13 cellular contexts compared by ENCODE assay signal in the genomic region with DNA sequence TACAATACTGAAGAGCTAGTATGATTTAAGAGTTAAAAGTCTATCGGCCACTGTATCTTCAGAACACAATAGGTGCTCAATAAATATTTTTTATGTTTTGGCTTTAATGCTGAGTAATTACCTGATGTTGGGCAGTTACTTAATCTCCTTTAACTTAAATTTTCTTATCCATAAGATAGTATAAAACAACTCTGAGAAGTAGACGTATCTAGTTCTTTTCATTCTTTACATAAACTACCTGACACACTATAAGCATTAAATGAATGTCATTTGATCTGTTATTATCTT.
"Had no signal": no experiment of that assay in that cellular context is flagged by ENCODE, and none has a peak within 500 bp of the region (broad histone marks: within the 10 kb centered on the region; RNA-seq: fewer than 3 reads in every experiment).

No MANE protein-coding gene starts in this region.

- H3K4me3 ChIP-seq: left lung, ovary, skin epidermis, uterus had no signal

- H3K4me3 Mint-ChIP-seq: activated naive CD8-positive, alpha-beta T cell; nephron; T-helper 2 cell treated with Interferon-gamma antibody and Interleukin-4, amounts not matched to agents 5 μg/mL and 100 μg/mL, for 36 hours had no signal

- H3K27me3 Mint-ChIP-seq: activated naive CD8-positive, alpha-beta T cell had no signal

- DNase-seq: activated CD4-positive, alpha-beta T cell treated with anti-CD3 and anti-CD28 coated beads, Interleukin-2, amount 50 U/mL, for 4 hours; activated CD4-positive, CD25-positive, alpha-beta regulatory T cell treated with anti-CD3 and anti-CD28 coated beads, Interleukin-2, amount 50 U/mL, for 72 hours; activated effector memory CD4-positive, alpha-beta T cell treated with anti-CD3 and anti-CD28 coated beads, Interleukin-2, amount 50 U/mL, for 16 hours; activated T-cell treated with anti-CD3 and anti-CD28 coated beads, Interleukin-2, amount 50 U/mL, for 1 hour; amygdala; brain microvascular endothelial cell; left lung; ovary; uterus had no signal

- H3K4me1 ChIP-seq: uterus had no signal

- H3K27ac Mint-ChIP-seq: activated naive CD8-positive, alpha-beta T cell; T-helper 2 cell treated with Interferon-gamma antibody and Interleukin-4, amounts not matched to agents 5 μg/mL and 100 μg/mL, for 36 hours had no signal

- H3K27me3 ChIP-seq: brain microvascular endothelial cell, left lung, ovary, uterus had no signal

- H3K9me3 Mint-ChIP-seq: nephron; T-helper 2 cell treated with Interferon-gamma antibody and Interleukin-4, amounts not matched to agents 5 μg/mL and 100 μg/mL, for 36 hours had no signal

- H3K9me3 ChIP-seq: left lung, ovary, uterus had no signal

- H3K36me3 ChIP-seq: brain microvascular endothelial cell, left lung, ovary, uterus had no signal

- H3K27ac ChIP-seq: brain microvascular endothelial cell, left lung, ovary, skin epidermis, uterus had no signal
